In the genomic region with DNA sequence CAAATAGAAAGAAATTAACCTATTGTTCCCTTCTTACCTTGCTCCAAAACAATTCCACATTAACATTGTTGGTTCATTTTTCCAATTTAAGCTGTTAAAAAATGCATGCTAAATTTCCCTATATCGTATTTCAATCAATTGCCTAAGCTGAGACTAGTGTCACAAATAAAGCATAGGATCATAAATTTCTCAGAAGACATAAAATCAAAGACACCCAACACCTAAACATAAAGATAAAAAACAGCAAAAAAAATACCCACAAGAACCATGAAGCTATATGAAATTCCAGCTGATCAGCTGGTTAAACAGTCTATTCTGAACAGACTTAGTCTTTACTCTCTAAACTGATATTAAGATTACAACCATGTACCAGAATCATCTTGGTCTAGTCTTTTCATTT, we compare ENCODE assay signal across 29 cellular contexts.
"Had no signal": no experiment of that assay in that cellular context is flagged by ENCODE, and none has a peak within 500 bp of the region (broad histone marks: within the 10 kb centered on the region; RNA-seq: fewer than 3 reads in every experiment).

No MANE protein-coding gene starts in this region.

- FAIRE-seq: colon, endometrium, islet of Langerhans, keratinocyte had no signal

- H3K27ac Mint-ChIP-seq: endodermal cell, mesothelial cell of epicardium, naive B cell had no signal

- H3K27ac ChIP-seq: coronary artery, dorsolateral prefrontal cortex, epithelial cell of prostate, esophagus squamous epithelium, gastrocnemius medialis, heart right ventricle, left lung, lower lobe of right lung had no signal

- H3K9me3 ChIP-seq: gastrocnemius medialis, left lung, lower lobe of right lung, mucosa of descending colon had no signal

- DNase-seq: dermis blood vessel endothelial cell; dorsolateral prefrontal cortex; effector CD4-positive, alpha-beta T cell; effector memory CD4-positive, alpha-beta T cell; endodermal cell; erythroblast; esophagus squamous epithelium; foreskin fibroblast; foreskin melanocyte; gastrocnemius medialis; glutamatergic neuron; head of caudate nucleus; heart right ventricle; hippocampal formation; left cardiac atrium; left lung; left ventricle myocardium superior; lower lobe of right lung; mesenchymal stem cell; mucosa of descending colon; naive B cell had no signal

- ATAC-seq: esophagus mucosa, gastrocnemius medialis, heart right ventricle, left cardiac atrium, left lung, left ventricle myocardium superior, lower lobe of right lung, mucosa of descending colon had no signal

- H3K4me1 Mint-ChIP-seq: endodermal cell, mesothelial cell of epicardium had no signal

- H3K4me3 Mint-ChIP-seq: endodermal cell, mesothelial cell of epicardium, naive B cell had no signal

- H3K36me3 ChIP-seq: gastrocnemius medialis, left lung, lower lobe of right lung had no signal

- H3K27me3 Mint-ChIP-seq: naive B cell had no signal

- H3K4me1 ChIP-seq: esophagus squamous epithelium, gastrocnemius medialis, heart right ventricle, left lung, lower lobe of right lung had no signal

- H3K4me3 ChIP-seq: coronary artery, dorsolateral prefrontal cortex, esophagus squamous epithelium, gastrocnemius medialis, heart right ventricle, left lung, lower lobe of right lung, mucosa of descending colon had no signal
